In the genomic region with DNA sequence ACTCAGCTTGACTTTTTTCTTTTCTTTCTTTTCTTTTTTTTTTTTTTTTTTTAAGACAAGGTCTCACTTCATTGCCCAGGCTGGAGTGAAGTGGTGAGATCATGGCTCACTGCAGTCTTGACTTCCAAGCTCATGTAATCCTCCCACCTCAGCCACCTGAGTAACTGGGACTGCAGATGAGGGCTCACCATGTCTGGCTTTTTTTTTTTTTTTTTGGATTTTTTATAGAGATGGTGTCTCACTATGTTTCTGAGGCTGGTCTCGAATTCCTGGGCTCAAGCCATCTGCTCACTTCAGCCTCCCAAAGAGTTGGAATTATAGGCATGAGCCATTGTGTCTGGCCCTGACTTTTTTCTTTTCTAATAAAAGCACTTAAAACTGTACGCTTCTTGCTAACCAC, we compare ENCODE assay signal across 14 cellular contexts.
A peak's percentile ranks its signal among the peaks of the same experiment; 100 is the strongest.
DNase-seq lines count a peak whose midpoint lies in the region; TF ChIP-seq lines count a peak whose summit lies in the region.
"Had no signal": no experiment of that assay in that cellular context is flagged by ENCODE, and none has a peak within 500 bp of the region (broad histone marks: within the 10 kb centered on the region; RNA-seq: fewer than 3 reads in every experiment).

No MANE protein-coding gene starts in this region.

- H3K4me2 ChIP-seq in mesenchymal stem cell (ENCODE audit: low read length, poor library complexity, severe bottlenecking): no peak overlapping the region

- peaks cover 3% of the 10 kb centered on the region for H3K4me1 ChIP-seq in mesenchymal stem cell (ENCODE audit: control insufficient read depth, insufficient read depth, low read depth, low read length)
- H3K4me1 ChIP-seq in thyroid gland: no peaks in the 10 kb centered on the region
- H3K4me1 ChIP-seq: BE2C had no signal

- H2AFZ ChIP-seq in mesenchymal stem cell (ENCODE audit: low read depth, low read length): no peak overlapping the region
- H2AFZ ChIP-seq: GM23248 had no signal

- no peak overlapping the region for H2BK15ac ChIP-seq in mesenchymal stem cell (ENCODE audit: low read depth, poor library complexity, severe bottlenecking)

- peak overlapping the region; percentile 15 for H3K27ac ChIP-seq in mesenchymal stem cell (ENCODE audit: low read length, poor library complexity, severe bottlenecking)
- H3K27ac ChIP-seq in thyroid gland: no peak overlapping the region
- H3K27ac ChIP-seq: GM23248 had no signal

- no peak for TF ChIP-seq CTCF in thyroid gland (IDR thresholded peaks at IDR 0.05)

- no peak for TF ChIP-seq POLR2A in thyroid gland (IDR thresholded peaks at IDR 0.05)

- no peak overlapping the region for H3K23ac ChIP-seq in mesenchymal stem cell (ENCODE audit: low read length in 2 of 2)

- H2BK12ac ChIP-seq in mesenchymal stem cell (ENCODE audit: low read length in 2 of 2): no peak overlapping the region

- no peak overlapping the region for H3K4ac ChIP-seq in mesenchymal stem cell (ENCODE audit: low read depth in 1 of 2, low read length in 2 of 2)

- intact Hi-C loops in thyroid gland (cut with DNase I): no loop called here

- 58% methylated on average over 1 of the region's 2 CpGs for WGBS in mesenchymal stem cell
- 64 to 85% methylated on average over 2 of the region's 2 CpGs for WGBS in thyroid gland, 2 donors

- H2AK5ac ChIP-seq in mesenchymal stem cell (ENCODE audit: low read length, severe bottlenecking): no peak overlapping the region

- H3K36me3 ChIP-seq in mesenchymal stem cell (ENCODE audit: control insufficient read depth in 1 of 2, insufficient read depth in 2 of 2, low read depth in 1 of 2, low read length in 2 of 2) (no peaks in the 10 kb centered on the region), thyroid gland (no peaks in the 10 kb centered on the region), MG63 (no peaks in the 10 kb centered on the region)
- H3K36me3 ChIP-seq: BE2C had no signal

- H2BK5ac ChIP-seq in mesenchymal stem cell (ENCODE audit: low read depth, low read length, poor library complexity, severe bottlenecking): no peak overlapping the region

- H3K4me3 ChIP-seq in mesenchymal stem cell (ENCODE audit: insufficient read depth in 1 of 2, low read depth in 1 of 2, low read length in 2 of 2): no peak overlapping the region
- H3K4me3 ChIP-seq in thyroid gland (replicated peaks in 1 of 3): no peak overlapping the region
- no peak overlapping the region for H3K4me3 ChIP-seq in MG63
- H3K4me3 ChIP-seq: GM12878, GM23248 had no signal

- H3K9me3 ChIP-seq in mesenchymal stem cell (ENCODE audit: control insufficient read depth, low read length) (no peaks in the 10 kb centered on the region), thyroid gland (no peaks in the 10 kb centered on the region), MG63 (no peaks in the 10 kb centered on the region)
- H3K9me3 ChIP-seq: BE2C had no signal

- H4K8ac ChIP-seq in mesenchymal stem cell (ENCODE audit: low read length): no peak overlapping the region

- H3K27me3 ChIP-seq in mesenchymal stem cell (ENCODE audit: control insufficient read depth in 1 of 2, insufficient read depth in 1 of 2, low read length in 2 of 2) (no peaks in the 10 kb centered on the region), thyroid gland (no peaks in the 10 kb centered on the region), MG63 (no peaks in the 10 kb centered on the region)
- H3K27me3 ChIP-seq: BE2C had no signal

- no peak overlapping the region for H2BK120ac ChIP-seq in mesenchymal stem cell (ENCODE audit: low read depth, low read length)

- H3K9ac ChIP-seq in mesenchymal stem cell (ENCODE audit: low read length): no peak overlapping the region
- H3K9ac ChIP-seq: GM23248 had no signal

- H3K79me1 ChIP-seq in mesenchymal stem cell (replicated peaks; ENCODE audit: low read length, poor library complexity, severe bottlenecking): no peaks in the 10 kb centered on the region

- no peak overlapping the region for H3K14ac ChIP-seq in mesenchymal stem cell (ENCODE audit: low read length in 2 of 2)

- no peak overlapping the region for H4K91ac ChIP-seq in mesenchymal stem cell (ENCODE audit: low read length)

- DNase-seq in EH (ENCODE audit: low read depth) (peak; percentile 55), glomerular visceral epithelial cell (ENCODE audit: extremely low spot score) (peak; percentile 80), mesenchymal stem cell (no peak), thyroid gland (peak; percentile 26 to 30), MG63 (no peak), islet precursor cell (no peak)
- no peak for DNase-seq in activated T-cell treated with anti-CD3 and anti-CD28 coated beads, Interleukin-2, amount 50 U/mL, for 1 hour
- DNase-seq: BE2C; CD8-positive, alpha-beta T cell; COR-L47; GM23248; H7; IMR-90 had no signal

- no peak overlapping the region for H3K18ac ChIP-seq in mesenchymal stem cell (ENCODE audit: low read depth in 1 of 2, low read length in 2 of 2)

Comparison
In these comparisons a context has a peak if more than half of its experiments do, and no peak if none do; other contexts are left out.
1. DNase-seq: peak in EH (single experiment), glomerular visceral epithelial cell (single experiment) and thyroid gland (2 of 2); none in mesenchymal stem cell (single experiment), MG63 (single experiment), activated T-cell treated with anti-CD3 and anti-CD28 coated beads, Interleukin-2, amount 50 U/mL, for 1 hour (single experiment) and islet precursor cell (single experiment).